Comparison of ENCODE assay signal across 11 cellular contexts in the genomic region with DNA sequence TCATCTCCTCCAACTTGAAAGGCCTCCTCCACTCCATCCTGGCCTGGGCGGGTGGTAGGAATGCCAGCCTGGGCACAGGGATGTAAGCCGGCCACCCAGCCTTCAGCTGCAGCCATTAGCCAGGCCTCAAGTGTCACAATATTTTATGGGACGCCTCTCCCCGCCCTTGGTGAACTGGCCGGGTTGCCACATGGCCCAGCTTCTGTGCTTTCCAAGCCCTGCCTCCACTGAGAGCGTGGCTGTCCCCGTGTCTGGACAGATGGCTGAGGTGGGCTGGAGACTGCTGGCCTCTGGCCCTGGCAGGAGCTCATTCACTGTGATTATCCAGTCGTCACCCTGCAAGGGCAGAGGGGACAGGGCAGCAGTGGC.
A peak's percentile ranks its signal among the peaks of the same experiment; 100 is the strongest.
DNase-seq lines count a peak whose midpoint lies in the region; ATAC-seq and TF ChIP-seq lines count a peak whose summit lies in the region.
"Had no signal": no experiment of that assay in that cellular context is flagged by ENCODE, and none has a peak within 500 bp of the region (broad histone marks: within the 10 kb centered on the region; RNA-seq: fewer than 3 reads in every experiment).

No MANE protein-coding gene starts in this region.

- no peak overlapping the region for H4K8ac ChIP-seq in H9 (replicated peaks; ENCODE audit: insufficient read length, low read depth, low read length)

- peaks cover 13 to 16% of the 10 kb centered on the region in 2 experiments for H3K9me3 Mint-ChIP-seq in H9
- H3K9me3 Mint-ChIP-seq in chondrocyte (ENCODE audit: low read depth), result peaks cover 2% of the 10 kb centered on the region
- H3K9me3 Mint-ChIP-seq in activated T-cell treated with anti-CD3 and anti-CD28 coated beads, Interleukin-2, amount 50 U/mL, for 24 hours, result no peaks in the 10 kb centered on the region

- H3K36me3 Mint-ChIP-seq in H9 (ENCODE audit: insufficient read depth in 1 of 3, low read depth in 3 of 3), result peaks cover 3 to 18% (median 7%) of the 10 kb centered on the region in 3 experiments; a peak in 5 of 7 replicates
- no peaks in the 10 kb centered on the region for H3K36me3 Mint-ChIP-seq in chondrocyte (ENCODE audit: low read depth)
- no peaks in the 10 kb centered on the region for H3K36me3 Mint-ChIP-seq in activated T-cell treated with anti-CD3 and anti-CD28 coated beads, Interleukin-2, amount 50 U/mL, for 24 hours (ENCODE audit: low read depth)

- H2BK15ac ChIP-seq in H9 (ENCODE audit: low read depth, low read length), result no peak overlapping the region

- no peak overlapping the region for H4K5ac ChIP-seq in H9 (ENCODE audit: insufficient read length, low read depth, low read length)

- no peak overlapping the region for H2BK120ac ChIP-seq in H9 (ENCODE audit: low read depth, low read length, poor library complexity, severe bottlenecking)

- no peaks in the 10 kb centered on the region for H3K23me2 ChIP-seq in H9 (ENCODE audit: insufficient read length, low read depth, low read length, poor library complexity, severe bottlenecking)

- H3K27me3 Mint-ChIP-seq in H9 (ENCODE audit: low read depth) (peaks cover 4% of the 10 kb centered on the region), chondrocyte (ENCODE audit: low read depth) (peaks cover 6% of the 10 kb centered on the region)
- no peaks in the 10 kb centered on the region for H3K27me3 Mint-ChIP-seq in activated T-cell treated with anti-CD3 and anti-CD28 coated beads, Interleukin-2, amount 50 U/mL, for 24 hours

- DNase-seq in H9 (no peak), chondrocyte (ENCODE audit: low spot score) (peak; percentile 81), left colon (peak in 1 of 2 donors; percentile 67), putamen (ENCODE audit: low spot score) (peak; percentile 32), GM10248 (ENCODE audit: extremely low spot score) (no peak)
- no peak for DNase-seq in activated T-cell treated with anti-CD3 and anti-CD28 coated beads, Interleukin-2, amount 50 U/mL, for 24 hours
- DNase-seq in activated CD4-positive, alpha-beta T cell treated with anti-CD3 and anti-CD28 coated beads for 1 hour, result no peak
- DNase-seq: activated T-cell treated with anti-CD3 and anti-CD28 coated beads, Interleukin-2, amount 50 U/mL, for 1 hour; KG1 had no signal

- H3K4me1 ChIP-seq in H9 (ENCODE audit: insufficient read depth, low read length), result peaks cover 16% of the 10 kb centered on the region

- peaks cover 3% of the 10 kb centered on the region for H3K9me3 ChIP-seq in H9 (ENCODE audit: control insufficient read depth, low read depth, low read length)

- H2AFZ ChIP-seq in H9 (ENCODE audit: low read length), result no peak overlapping the region

- no peak overlapping the region for H2BK20ac ChIP-seq in H9 (ENCODE audit: low read depth, low read length, poor library complexity, severe bottlenecking)

- no peak overlapping the region for H3K56ac ChIP-seq in H9 (ENCODE audit: insufficient read length, low read depth, low read length)

- H3K4me2 ChIP-seq in H9 (ENCODE audit: insufficient read depth, insufficient read length, low read length), result no peak overlapping the region

- peak overlapping the region; percentile 4; the same call in 1 of the 2 replicates for H3K14ac ChIP-seq in H9 (ENCODE audit: insufficient read depth, low read length)

- H3K23ac ChIP-seq in H9 (ENCODE audit: insufficient read length, low read depth, low read length), result no peak overlapping the region

- H3K79me1 ChIP-seq in H9 (ENCODE audit: insufficient read depth, low read depth, low read length, poor library complexity, severe bottlenecking), result no peaks in the 10 kb centered on the region

- H3K4me1 Mint-ChIP-seq in H9, result peaks cover 67 to 71% of the 10 kb centered on the region in 2 experiments
- H3K4me1 Mint-ChIP-seq in chondrocyte (ENCODE audit: low read depth), result no peaks in the 10 kb centered on the region
- no peaks in the 10 kb centered on the region for H3K4me1 Mint-ChIP-seq in activated T-cell treated with anti-CD3 and anti-CD28 coated beads, Interleukin-2, amount 50 U/mL, for 24 hours (ENCODE audit: low read depth)

- ATAC-seq in left colon, result peak; percentile 62
- ATAC-seq in GM18867 (IDR thresholded peaks at IDR 0.05; ENCODE audit: unreplicated experiment), result no peak

- no peaks in the 10 kb centered on the region for H3K79me2 ChIP-seq in H9 (ENCODE audit: insufficient read depth, low read length)

- H3K27me3 ChIP-seq in H9 (ENCODE audit: insufficient read depth, low read length), result no peaks in the 10 kb centered on the region

- H3K27ac Mint-ChIP-seq in H9, result no peak overlapping the region
- no peak overlapping the region for H3K27ac Mint-ChIP-seq in chondrocyte (ENCODE audit: unreplicated experiment)
- H3K27ac Mint-ChIP-seq in activated T-cell treated with anti-CD3 and anti-CD28 coated beads, Interleukin-2, amount 50 U/mL, for 24 hours, result no peak overlapping the region
- H3K27ac Mint-ChIP-seq: B cell had no signal

- H4K20me1 ChIP-seq in H9 (ENCODE audit: control insufficient read depth, insufficient read depth, insufficient read length), result no peaks in the 10 kb centered on the region

- TF ChIP-seq CTCF in H9 (conservative IDR thresholded peaks at IDR 0.05), result no peak
- no peak for TF ChIP-seq CTCF in chondrocyte (IDR thresholded peaks at IDR 0.05)
- no peak for TF ChIP-seq CTCF in GM10248 (IDR thresholded peaks at IDR 0.05; ENCODE audit: control extremely low read depth, extremely low read depth, low read depth, missing control alignments)

- no peak overlapping the region for H2BK5ac ChIP-seq in H9 (ENCODE audit: insufficient read length, low read length)

- no peak overlapping the region for H3K4me3 Mint-ChIP-seq in H9
- no peak overlapping the region for H3K4me3 Mint-ChIP-seq in chondrocyte (ENCODE audit: unreplicated experiment)
- no peak overlapping the region for H3K4me3 Mint-ChIP-seq in activated T-cell treated with anti-CD3 and anti-CD28 coated beads, Interleukin-2, amount 50 U/mL, for 24 hours
- H3K4me3 Mint-ChIP-seq: B cell had no signal

- H4K91ac ChIP-seq in H9 (ENCODE audit: insufficient read length, low read depth, low read length), result no peak overlapping the region

- no peak overlapping the region for H3K27ac ChIP-seq in H9 (ENCODE audit: insufficient read length, low read depth, low read length)

- no peak overlapping the region for H3T11ph ChIP-seq in H9 (ENCODE audit: low read length)

- no peak overlapping the region for H3K9ac ChIP-seq in H9 (ENCODE audit: extremely low read depth, insufficient read length, low read length)

- CTCF ChIA-PET in GM10248 (lab: Yijun Ruan, JAX), result interaction anchor here (0.9 to 1.9 kb wide), 2 partner anchors 11 to 18 kb away, joined by 4 to 5 read pairs; no protein-coding TSS in a partner anchor

- H2AK5ac ChIP-seq in H9 (ENCODE audit: insufficient read length, low read length), result no peak overlapping the region

- no peak overlapping the region for H2BK12ac ChIP-seq in H9 (ENCODE audit: insufficient read length, low read depth, low read length)

- whole genome bisulfite sequencing in H9 (ENCODE audit: extremely low coverage, insufficient read length, low lambda C conversion rate), result no CpG with 5 or more reads among the region's 8 CpGs

- intact Hi-C loops in left colon (cut with DNase I, micrococcal nuclease), result no loop called here

- peak overlapping the region; percentile 44 for H3K18ac ChIP-seq in H9 (ENCODE audit: insufficient read length, low read depth, low read length)

- POLR2A ChIA-PET in GM10248 (lab: Yijun Ruan, JAX), result no interaction called here

- H3K4ac ChIP-seq in H9 (ENCODE audit: low read depth, low read length), result no peak overlapping the region

Comparison
In these comparisons a context has a peak if more than half of its experiments do, and no peak if none do; other contexts are left out.
1. DNase-seq: peak in chondrocyte (single experiment) and putamen (single experiment); none in H9 (single experiment), GM10248 (single experiment), activated T-cell treated with anti-CD3 and anti-CD28 coated beads, Interleukin-2, amount 50 U/mL, for 24 hours (single experiment) and activated CD4-positive, alpha-beta T cell treated with anti-CD3 and anti-CD28 coated beads for 1 hour (single experiment).